ENCODE assay signal across 8 cellular contexts in genomic region chr1:226677121-226678020, GRCh38.
DNase-seq lines count a peak whose midpoint lies in the region; TF ChIP-seq lines count a peak whose summit lies in the region.

No MANE protein-coding gene starts in this region.

- no peaks in the 10 kb centered on the region for H3K27me3 ChIP-seq in thyroid gland

- intact Hi-C loops in thyroid gland (cut with DNase I): no loop called here

- H3K4me3 ChIP-seq in thyroid gland (replicated peaks in 1 of 3): no peak overlapping the region

- TF ChIP-seq POLR2A in thyroid gland (IDR thresholded peaks at IDR 0.05): peak in 1 of 2 donors; percentile 21

- peak overlapping the region in 1 of 3 experiments; percentile 19 for H3K4me3 Mint-ChIP-seq in nephron

- H3K27ac Mint-ChIP-seq in nephron: peak overlapping the region in 2 of 3 experiments; percentile 60 to 75

- DNase-seq in activated gamma-delta T cell treated with Interleukin-2 at 50 U/mL for 16 hours: peak; percentile 74
- DNase-seq in activated gamma-delta T cell (lab: John Stamatoyannopoulos, UW): no peak
- DNase-seq in MV-4-11 (lab: John Stamatoyannopoulos, UW): peak; percentile 42
- DNase-seq in activated CD8-positive, alpha-beta memory T cell treated with anti-CD3 and anti-CD28 coated beads, Interleukin-2, amount 50 U/mL, for 4 hours: peak; percentile 72
- DNase-seq in epithelial cell of prostate (ENCODE audit: low read depth, low spot score): no peak
- DNase-seq in thyroid gland: peak; percentile 36 to 48
- DNase-seq in NCI-H2171 treated with DMSO at 0.1 percent for 48 hours (lab: John Stamatoyannopoulos, UW): no peak

- H3K4me1 Mint-ChIP-seq in nephron: peaks cover 62% of the 10 kb centered on the region

- H3K36me3 ChIP-seq in thyroid gland: no peaks in the 10 kb centered on the region

- H3K9me3 ChIP-seq in thyroid gland: no peaks in the 10 kb centered on the region

- WGBS in thyroid gland, 2 donors: 72 to 79% methylated on average over 11 of the region's 11 CpGs

- no peak for TF ChIP-seq CTCF in nephron (IDR thresholded peaks at IDR 0.05; ENCODE audit: unreplicated experiment in 3 of 3)
- no peak for TF ChIP-seq CTCF in thyroid gland (IDR thresholded peaks at IDR 0.05)

- H3K27me3 Mint-ChIP-seq in nephron (ENCODE audit: low read depth): peaks cover 4% of the 10 kb centered on the region

- H3K9me3 Mint-ChIP-seq in nephron: no peaks in the 10 kb centered on the region

- H3K36me3 Mint-ChIP-seq in nephron (ENCODE audit: low read depth): no peaks in the 10 kb centered on the region

- peaks cover 13 to 38% of the 10 kb centered on the region in 2 donors for H3K4me1 ChIP-seq in thyroid gland

- peak overlapping the region; percentile 25 for H3K27ac ChIP-seq in epithelial cell of prostate
- H3K27ac ChIP-seq in thyroid gland: peak overlapping the region; percentile 41 to 90 (median 76)

Comparison
In these comparisons a context has a peak if more than half of its experiments do, and no peak if none do; other contexts are left out.
1. DNase-seq: peak in activated gamma-delta T cell treated with Interleukin-2 at 50 U/mL for 16 hours (single experiment), MV-4-11 (single experiment), activated CD8-positive, alpha-beta memory T cell treated with anti-CD3 and anti-CD28 coated beads, Interleukin-2, amount 50 U/mL, for 4 hours (single experiment) and thyroid gland (2 of 2); none in activated gamma-delta T cell (single experiment), epithelial cell of prostate (single experiment) and NCI-H2171 treated with DMSO at 0.1 percent for 48 hours (single experiment).